Comparison of ENCODE assay signal across 25 cellular contexts in genomic region chr11:128572965-128573364, GRCh38.
"Had no signal": no experiment of that assay in that cellular context is flagged by ENCODE, and none has a peak within 500 bp of the region (broad histone marks: within the 10 kb centered on the region; RNA-seq: fewer than 3 reads in every experiment).

No MANE protein-coding gene starts in this region.

- H3K27me3 ChIP-seq: ascending aorta, suprapubic skin, vagina had no signal

- H3K27ac Mint-ChIP-seq: activated naive CD4-positive, alpha-beta T cell treated with anti-CD3 and anti-CD28 coated beads, Interleukin-2, amount 50 U/mL, for 24 hours; mesothelial cell of epicardium; stimulated activated naive CD8-positive, alpha-beta T cell treated with anti-CD3 and anti-CD28 coated beads, Interleukin-15, amount 100 ng/mL, for 72 hours had no signal

- H3K9me3 ChIP-seq: gastrocnemius medialis, lower lobe of right lung, suprapubic skin, vagina had no signal

- H3K4me3 Mint-ChIP-seq: activated naive CD4-positive, alpha-beta T cell treated with anti-CD3 and anti-CD28 coated beads, Interleukin-2, amount 50 U/mL, for 24 hours; mesothelial cell of epicardium; natural killer cell treated with Interleukin-12 subunit alpha and Interleukin-12 subunit beta and Interleukin-15 and Interleukin-18, amount 100 ng/mL, for 72 hours; stimulated activated naive CD8-positive, alpha-beta T cell treated with anti-CD3 and anti-CD28 coated beads, Interleukin-15, amount 100 ng/mL, for 72 hours had no signal

- DNase-seq: activated CD4-positive, alpha-beta T cell treated with anti-CD3 and anti-CD28 coated beads, Interleukin-2, amount 50 U/mL, for 1 hour; activated CD8-positive, alpha-beta memory T cell treated with anti-CD3 and anti-CD28 coated beads for 24 hours; activated CD8-positive, alpha-beta memory T cell treated with anti-CD3 and anti-CD28 coated beads, Interleukin-2, amount 50 U/mL, for 48 hours; activated effector memory CD4-positive, alpha-beta T cell treated with anti-CD3 and anti-CD28 coated beads, Interleukin-2, amount 50 U/mL, for 16 hours; activated T-cell treated with anti-CD3 and anti-CD28 coated beads, Interleukin-2, amount 50 U/mL, for 48 hours; gastrocnemius medialis; head of caudate nucleus; lower lobe of right lung; nucleus accumbens; posterior cingulate gyrus; retina; stimulated activated CD4-positive, alpha-beta T cell treated with anti-CD3 and anti-CD28 coated beads, Interleukin-12 subunit alpha, Interleukin-12 subunit beta, amount 100 ng/mL, for 4 hours; stimulated activated CD4-positive, alpha-beta T cell treated with anti-CD3 and anti-CD28 coated beads, Interleukin-1b, Interleukin-23, amount 100 ng/mL, for 48 hours; stimulated activated naive CD8-positive, alpha-beta T cell treated with anti-CD3 and anti-CD28 coated beads, Interleukin-15, amount 100 ng/mL, for 72 hours; T-helper 1 cell; T-helper 9 cell; trophoblast cell had no signal

- H3K9me3 Mint-ChIP-seq: stimulated activated naive CD8-positive, alpha-beta T cell treated with anti-CD3 and anti-CD28 coated beads, Interleukin-15, amount 100 ng/mL, for 72 hours had no signal

- H3K27ac ChIP-seq: ascending aorta, coronary artery, gastrocnemius medialis, lower lobe of right lung, suprapubic skin, vagina had no signal

- H3K36me3 Mint-ChIP-seq: mesothelial cell of epicardium; natural killer cell treated with Interleukin-12 subunit alpha and Interleukin-12 subunit beta and Interleukin-15 and Interleukin-18, amount 100 ng/mL, for 72 hours had no signal

- H3K27me3 Mint-ChIP-seq: activated naive CD4-positive, alpha-beta T cell treated with anti-CD3 and anti-CD28 coated beads, Interleukin-2, amount 50 U/mL, for 24 hours; stimulated activated naive CD8-positive, alpha-beta T cell treated with anti-CD3 and anti-CD28 coated beads, Interleukin-15, amount 100 ng/mL, for 72 hours had no signal

- H3K36me3 ChIP-seq: ascending aorta, gastrocnemius medialis, lower lobe of right lung, suprapubic skin, vagina had no signal

- ATAC-seq: activated CD4-positive, CD25-positive, alpha-beta regulatory T cell treated with anti-CD3 and anti-CD28 coated beads, Interleukin-2, amount 50 U/mL, for 24 hours; gastrocnemius medialis; natural killer cell treated with Interleukin-12 subunit alpha and Interleukin-12 subunit beta and Interleukin-15 and Interleukin-18, amount 100 ng/mL, for 72 hours; stimulated activated naive CD8-positive, alpha-beta T cell treated with anti-CD3 and anti-CD28 coated beads, Interleukin-15, amount 100 ng/mL, for 72 hours had no signal

- H3K4me3 ChIP-seq: ascending aorta, coronary artery, gastrocnemius medialis, lower lobe of right lung, suprapubic skin, vagina had no signal
